ENCODE assay signal across 8 cellular contexts in the genomic region with DNA sequence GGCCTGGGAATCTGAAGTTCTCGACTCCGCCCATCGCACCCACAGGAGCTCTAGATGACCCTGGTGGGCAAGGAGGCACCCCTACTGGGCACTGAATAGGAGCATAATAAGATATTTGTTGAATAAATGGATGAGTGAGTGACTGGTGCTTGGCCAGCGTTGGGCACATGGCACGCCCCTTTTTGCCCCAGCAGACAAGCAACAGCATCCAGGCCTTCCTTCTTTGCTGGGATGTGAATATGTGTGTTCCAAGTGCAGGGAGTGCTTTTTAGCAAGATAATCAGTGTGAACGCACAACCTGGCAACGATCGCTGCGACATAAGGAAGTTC. TPM values are rescaled to one million over a fixed set of nuclear protein-coding genes. Genes with fewer than 3 reads are reported as not detected.
DNase-seq lines count a peak whose midpoint lies in the region; ATAC-seq and TF ChIP-seq lines count a peak whose summit lies in the region.

No MANE protein-coding gene starts in this region.

- ATAC-seq in heart left ventricle (no peak), left ventricle myocardium superior (no peak), HG03159 (IDR thresholded peaks at IDR 0.05; ENCODE audit: unreplicated experiment) (peak; percentile 29)
- peak; percentile 27 for ATAC-seq in activated T-helper 17 cell treated with anti-CD3 and anti-CD28 coated beads, Interleukin-2, amount 50 U/mL, for 72 hours (replicated peaks)

- DNase-seq in heart left ventricle (no peak), left ventricle myocardium superior (no peak), NCI-H2171 treated with DMSO at 0.1 percent for 48 hours (lab: John Stamatoyannopoulos, UW) (no peak), GM19238 (ENCODE audit: insufficient read length, low spot score) (no peak)

- peak overlapping the region; percentile 78 for H3K27ac Mint-ChIP-seq in activated T-helper 17 cell treated with anti-CD3 and anti-CD28 coated beads, Interleukin-2, amount 50 U/mL, for 72 hours
- H3K27ac Mint-ChIP-seq in stimulated activated naive CD8-positive, alpha-beta T cell treated with anti-CD3 and anti-CD28 coated beads, Interleukin-15, Interleukin-2, amounts not matched to agents 100 ng/mL and 50 ng/mL, for 24 hours: peak overlapping the region; percentile 31

- no peaks in the 10 kb centered on the region for H3K27me3 Mint-ChIP-seq in activated T-helper 17 cell treated with anti-CD3 and anti-CD28 coated beads, Interleukin-2, amount 50 U/mL, for 72 hours
- no peaks in the 10 kb centered on the region for H3K27me3 Mint-ChIP-seq in stimulated activated naive CD8-positive, alpha-beta T cell treated with anti-CD3 and anti-CD28 coated beads, Interleukin-15, Interleukin-2, amounts not matched to agents 100 ng/mL and 50 ng/mL, for 24 hours

- no peaks in the 10 kb centered on the region for H3K9me3 ChIP-seq in heart left ventricle
- no peaks in the 10 kb centered on the region for H3K9me3 ChIP-seq in iPS-18a (ENCODE audit: control insufficient read depth, low read depth, low read length)

- WGBS in heart left ventricle, 4 donors: 9 to 14% (median 13%) methylated on average over 8 to 9 of the region's 9 CpGs

- intact Hi-C loops in heart left ventricle (cut with DNase I) (loop anchor here in 6 of 10 donors (2.0 to 10.0 kb wide), 9 partner anchors 25 to 127 kb away; a partner anchor contains a TSS), left ventricle myocardium superior (cut with micrococcal nuclease) (no loop called here)

- peak overlapping the region; percentile 55 for H3K9ac ChIP-seq in iPS-18a (ENCODE audit: low read length)

- H3K4me3 ChIP-seq in heart left ventricle: peak overlapping the region; percentile 68 to 100 (median 90)
- peak overlapping the region; percentile 73 for H3K4me3 ChIP-seq in iPS-18a (ENCODE audit: low read length)

- TF ChIP-seq POLR2A in heart left ventricle (IDR thresholded peaks at IDR 0.05): no peak

- peak overlapping the region; percentile 99 for H3K4me3 Mint-ChIP-seq in activated T-helper 17 cell treated with anti-CD3 and anti-CD28 coated beads, Interleukin-2, amount 50 U/mL, for 72 hours
- peak overlapping the region; percentile 98 for H3K4me3 Mint-ChIP-seq in stimulated activated naive CD8-positive, alpha-beta T cell treated with anti-CD3 and anti-CD28 coated beads, Interleukin-15, Interleukin-2, amounts not matched to agents 100 ng/mL and 50 ng/mL, for 24 hours

- H3K36me3 ChIP-seq in heart left ventricle (peaks cover 0 to 9% (median 0%) of the 10 kb centered on the region in 9 donors), iPS-18a (ENCODE audit: control insufficient read depth, low read depth, low read length) (peaks cover 4% of the 10 kb centered on the region)

- H3K9me3 Mint-ChIP-seq in activated T-helper 17 cell treated with anti-CD3 and anti-CD28 coated beads, Interleukin-2, amount 50 U/mL, for 72 hours: no peaks in the 10 kb centered on the region
- no peaks in the 10 kb centered on the region for H3K9me3 Mint-ChIP-seq in stimulated activated naive CD8-positive, alpha-beta T cell treated with anti-CD3 and anti-CD28 coated beads, Interleukin-15, Interleukin-2, amounts not matched to agents 100 ng/mL and 50 ng/mL, for 24 hours

- peaks cover 6 to 43% (median 24%) of the 10 kb centered on the region in 12 donors for H3K4me1 ChIP-seq in heart left ventricle
- H3K4me1 ChIP-seq in iPS-18a (ENCODE audit: control insufficient read depth, low read depth, low read length): peaks cover 15% of the 10 kb centered on the region

- H3K27me3 ChIP-seq in heart left ventricle: no peaks in the 10 kb centered on the region
- no peaks in the 10 kb centered on the region for H3K27me3 ChIP-seq in iPS-18a (ENCODE audit: control insufficient read depth, insufficient read depth, low read length)

- peaks cover 24% of the 10 kb centered on the region for H3K4me1 Mint-ChIP-seq in activated T-helper 17 cell treated with anti-CD3 and anti-CD28 coated beads, Interleukin-2, amount 50 U/mL, for 72 hours
- H3K4me1 Mint-ChIP-seq in stimulated activated naive CD8-positive, alpha-beta T cell treated with anti-CD3 and anti-CD28 coated beads, Interleukin-15, Interleukin-2, amounts not matched to agents 100 ng/mL and 50 ng/mL, for 24 hours (ENCODE audit: low read depth): peaks cover 39% of the 10 kb centered on the region

- peaks cover 38% of the 10 kb centered on the region for H3K36me3 Mint-ChIP-seq in activated T-helper 17 cell treated with anti-CD3 and anti-CD28 coated beads, Interleukin-2, amount 50 U/mL, for 72 hours (ENCODE audit: low read depth)
- H3K36me3 Mint-ChIP-seq in stimulated activated naive CD8-positive, alpha-beta T cell treated with anti-CD3 and anti-CD28 coated beads, Interleukin-15, Interleukin-2, amounts not matched to agents 100 ng/mL and 50 ng/mL, for 24 hours (ENCODE audit: low read depth): peaks cover 27% of the 10 kb centered on the region

- peak in 5 of 12 donors; percentile 9 to 44 (median 31) for TF ChIP-seq CTCF in heart left ventricle (IDR thresholded peaks at IDR 0.05)

- H3K27ac ChIP-seq in heart left ventricle (peak overlapping the region in 11 of 12 donors; percentile 84 to 96 (median 91)), iPS-18a (ENCODE audit: low read length) (peak overlapping the region; percentile 36)

RNA-seq across cellular contexts. Expression of a gene that starts 0.5 kb away (rescaled TPM):
- total RNA-seq in heart left ventricle (100 to 1,000 TPM in 2 of 9 donors, 10 to 100 TPM in 7; 63.3 to 111 (median 88.6) TPM), left ventricle myocardium superior (97.3 TPM)
- polyA plus RNA-seq in heart left ventricle: 10 to 100 TPM; 27.3 to 65.2 TPM
- total RNA-seq in activated T-helper 17 cell treated with anti-CD3 and anti-CD28 coated beads, Interleukin-2, amount 50 U/mL, for 72 hours: 100 to 1,000 TPM; 118 to 143 TPM

RNA-seq across cellular contexts. Expression of a gene that starts 12.0 kb away (rescaled TPM):
- total RNA-seq in heart left ventricle (10 to 100 TPM; 17.4 to 77.4 (median 22.7) TPM), left ventricle myocardium superior (14.9 TPM)
- 10 to 100 TPM; 37.2 to 50.8 TPM for polyA plus RNA-seq in heart left ventricle
- 10 to 100 TPM; 17.8 to 39.1 TPM for total RNA-seq in activated T-helper 17 cell treated with anti-CD3 and anti-CD28 coated beads, Interleukin-2, amount 50 U/mL, for 72 hours

RNA-seq across cellular contexts. Expression of a gene that starts 25.4 kb away (rescaled TPM):
- total RNA-seq in heart left ventricle: 10 to 100 TPM; 10.7 to 23.7 (median 15.7) TPM
- polyA plus RNA-seq in heart left ventricle: 10 to 100 TPM in 1 of 2 donors, 1 to 10 TPM in 1; 5.0 to 12.8 TPM
- total RNA-seq in left ventricle myocardium superior: 13.2 TPM
- 10 to 100 TPM; 26.9 to 27.3 TPM for total RNA-seq in activated T-helper 17 cell treated with anti-CD3 and anti-CD28 coated beads, Interleukin-2, amount 50 U/mL, for 72 hours

RNA-seq across cellular contexts. Expression of a gene that starts 25.5 kb away (rescaled TPM):
- total RNA-seq in heart left ventricle (100 to 1,000 TPM; 134 to 310 (median 236) TPM), left ventricle myocardium superior (319 TPM)
- polyA plus RNA-seq in heart left ventricle: 100 to 1,000 TPM; 222 to 478 TPM
- 100 to 1,000 TPM in 1 of 2 donors, 10 to 100 TPM in 1; 90.3 to 167 TPM for total RNA-seq in activated T-helper 17 cell treated with anti-CD3 and anti-CD28 coated beads, Interleukin-2, amount 50 U/mL, for 72 hours

RNA-seq across cellular contexts. Expression of a gene that starts 33.1 kb away (rescaled TPM):
- 1 to 10 TPM in 1 of 9 donors, under 1 TPM in 5, not detected in 3; 0.21 to 1.3 (median 0.39) TPM for total RNA-seq in heart left ventricle
- under 1 TPM in 1 of 2 donors, not detected in 1; 0.15 TPM for polyA plus RNA-seq in heart left ventricle
- not detected for total RNA-seq in left ventricle myocardium superior
- total RNA-seq in activated T-helper 17 cell treated with anti-CD3 and anti-CD28 coated beads, Interleukin-2, amount 50 U/mL, for 72 hours: not detected

Comparison
In these comparisons a context has a peak if more than half of its experiments do, and no peak if none do; other contexts are left out.
1. ATAC-seq: peak in HG03159 (single experiment) and activated T-helper 17 cell treated with anti-CD3 and anti-CD28 coated beads, Interleukin-2, amount 50 U/mL, for 72 hours (single experiment); none in heart left ventricle (0 of 4) and left ventricle myocardium superior (single experiment).